ENCODE assay signal across 23 cellular contexts in genomic region chr15:42141795-42142667, GRCh38. TPM values are rescaled to one million over a fixed set of nuclear protein-coding genes. Genes with fewer than 3 reads are reported as not detected.
DNase-seq lines count a peak whose midpoint lies in the region; ATAC-seq and TF ChIP-seq lines count a peak whose summit lies in the region.
"Had no signal": no experiment of that assay in that cellular context is flagged by ENCODE, and none has a peak within 500 bp of the region (broad histone marks: within the 10 kb centered on the region; RNA-seq: fewer than 3 reads in every experiment).

No MANE protein-coding gene starts in this region.

- no peaks in the 10 kb centered on the region for H3K4me1 Mint-ChIP-seq in activated naive CD4-positive, alpha-beta T cell treated with anti-CD3 and anti-CD28 coated beads, Interleukin-2, amount 10 ng/mL, durations not matched to agents 7 days and 5 days
- no peaks in the 10 kb centered on the region for H3K4me1 Mint-ChIP-seq in chondrocyte (ENCODE audit: low read depth)
- H3K4me1 Mint-ChIP-seq: GM23338 had no signal

- CTCF ChIA-PET in activated naive CD4-positive, alpha-beta T cell treated with anti-CD3 and anti-CD28 coated beads, Interleukin-2, amount 10 ng/mL, durations not matched to agents 7 days and 5 days (lab: Charles Lee): interaction anchor here (1.7 kb wide), 1 partner anchor 12 kb away, joined by 5 read pairs; no protein-coding TSS in a partner anchor

- DNase-seq in activated naive CD4-positive, alpha-beta T cell treated with anti-CD3 and anti-CD28 coated beads, Interleukin-2, amount 10 ng/mL, durations not matched to agents 7 days and 5 days: peak; percentile 14
- DNase-seq in activated naive CD4-positive, alpha-beta T cell treated with anti-CD3 and anti-CD28 coated beads, Interleukin-2, amount 50 U/mL, for 16 hours: no peak
- DNase-seq in chondrocyte (ENCODE audit: low spot score): peak; percentile 69
- DNase-seq in upper lobe of right lung: peak; percentile 61
- DNase-seq in NCI-H446 treated with DMSO at 0.1 percent for 48 hours (lab: John Stamatoyannopoulos, UW): no peak
- no peak for DNase-seq in SKM-1 treated with dmso at 0.1 percent for 144 hours (lab: John Stamatoyannopoulos, UW; ENCODE audit: unreplicated experiment)
- DNase-seq in activated CD4-positive, alpha-beta T cell treated with anti-CD3 and anti-CD28 coated beads for 1 hour: no peak
- DNase-seq: BE2C; CD4-positive, CD25-positive, alpha-beta regulatory T cell; COR-L47; GDM1; Kasumi-1; MG63; NCI-H1048; NCI-H1436; NCI-H2081; NCI-H774; SIG-M5 had no signal

- TF ChIP-seq CTCF in chondrocyte (IDR thresholded peaks at IDR 0.05) (no peak), upper lobe of right lung (IDR thresholded peaks at IDR 0.05) (no peak)

- no peak overlapping the region for H3K4me3 Mint-ChIP-seq in activated naive CD4-positive, alpha-beta T cell treated with anti-CD3 and anti-CD28 coated beads, Interleukin-2, amount 10 ng/mL, durations not matched to agents 7 days and 5 days
- H3K4me3 Mint-ChIP-seq in chondrocyte (ENCODE audit: unreplicated experiment): no peak overlapping the region
- H3K4me3 Mint-ChIP-seq: CD4-positive, CD25-positive, alpha-beta regulatory T cell; GM23338 had no signal

- intact Hi-C loops in upper lobe of right lung (cut with DNase I): no loop called here

- H3K4me1 ChIP-seq in mucosa of rectum (ENCODE audit: control insufficient read depth in 2 of 2, insufficient read depth in 2 of 2, low read length in 2 of 2): peaks cover 20 to 29% of the 10 kb centered on the region in 2 donors
- H3K4me1 ChIP-seq in upper lobe of right lung: no peaks in the 10 kb centered on the region
- H3K4me1 ChIP-seq: BE2C had no signal

- H3K9me3 Mint-ChIP-seq in activated naive CD4-positive, alpha-beta T cell treated with anti-CD3 and anti-CD28 coated beads, Interleukin-2, amount 10 ng/mL, durations not matched to agents 7 days and 5 days: no peaks in the 10 kb centered on the region
- H3K9me3 Mint-ChIP-seq in chondrocyte (ENCODE audit: low read depth): no peaks in the 10 kb centered on the region

- H3K27me3 ChIP-seq in mucosa of rectum (ENCODE audit: control insufficient read depth in 2 of 2, insufficient read depth in 2 of 2, low read length in 2 of 2) (no peaks in the 10 kb centered on the region), upper lobe of right lung (no peaks in the 10 kb centered on the region)
- H3K27me3 ChIP-seq: BE2C, MG63 had no signal

- H3K36me3 Mint-ChIP-seq in activated naive CD4-positive, alpha-beta T cell treated with anti-CD3 and anti-CD28 coated beads, Interleukin-2, amount 10 ng/mL, durations not matched to agents 7 days and 5 days: no peaks in the 10 kb centered on the region
- peaks cover 2% of the 10 kb centered on the region for H3K36me3 Mint-ChIP-seq in chondrocyte (ENCODE audit: low read depth)
- H3K36me3 Mint-ChIP-seq: CD4-positive, CD25-positive, alpha-beta regulatory T cell had no signal

- no peak for ATAC-seq in upper lobe of right lung
- ATAC-seq: GM23338 had no signal

- H3K4me3 ChIP-seq in mucosa of rectum (ENCODE audit: low read length in 2 of 2) (no peak overlapping the region), upper lobe of right lung (no peak overlapping the region)
- H3K4me3 ChIP-seq: GM23338, MG63 had no signal

- no peak overlapping the region for H3K27ac Mint-ChIP-seq in activated naive CD4-positive, alpha-beta T cell treated with anti-CD3 and anti-CD28 coated beads, Interleukin-2, amount 10 ng/mL, durations not matched to agents 7 days and 5 days
- no peak overlapping the region for H3K27ac Mint-ChIP-seq in chondrocyte (ENCODE audit: unreplicated experiment)
- H3K27ac Mint-ChIP-seq: CD4-positive, CD25-positive, alpha-beta regulatory T cell; GM23338 had no signal

- peak overlapping the region in 1 of 2 donors; percentile 10 for H3K9ac ChIP-seq in mucosa of rectum (ENCODE audit: low read depth in 1 of 2, low read length in 2 of 2)

- peak overlapping the region; percentile 48 to 49 for H3K27ac ChIP-seq in mucosa of rectum (ENCODE audit: low read depth in 2 of 2, low read length in 2 of 2)
- no peak overlapping the region for H3K27ac ChIP-seq in upper lobe of right lung

- H3K9me3 ChIP-seq in mucosa of rectum (ENCODE audit: control insufficient read depth in 2 of 2, low read length in 2 of 2) (peaks cover 2 to 5% of the 10 kb centered on the region in 2 donors), upper lobe of right lung (no peaks in the 10 kb centered on the region)
- H3K9me3 ChIP-seq: BE2C, MG63 had no signal

- peaks cover 38% of the 10 kb centered on the region for H3K27me3 Mint-ChIP-seq in activated naive CD4-positive, alpha-beta T cell treated with anti-CD3 and anti-CD28 coated beads, Interleukin-2, amount 10 ng/mL, durations not matched to agents 7 days and 5 days
- peaks cover 25% of the 10 kb centered on the region for H3K27me3 Mint-ChIP-seq in chondrocyte (ENCODE audit: low read depth)

- H3K36me3 ChIP-seq in mucosa of rectum (ENCODE audit: control insufficient read depth in 2 of 2, insufficient read depth in 2 of 2, low read length in 2 of 2) (peaks cover 2 to 3% of the 10 kb centered on the region in 2 donors), upper lobe of right lung (no peaks in the 10 kb centered on the region)
- H3K36me3 ChIP-seq: BE2C, MG63 had no signal

RNA-seq across cellular contexts. Expression of gene PLA2G4F, which starts 14.4 kb away (rescaled TPM):
- total RNA-seq in chondrocyte: not detected in 3 replicates
- 104 TPM for total RNA-seq in upper lobe of right lung
- total RNA-seq: CD4-positive, CD25-positive, alpha-beta regulatory T cell; GM23338; NCI-H460; OCI-LY7; RPMI7951 had no signal

RNA-seq across cellular contexts. Expression of gene PLA2G4D, which starts 47.7 kb away (rescaled TPM):
- total RNA-seq in chondrocyte (not detected in 3 replicates), upper lobe of right lung (not detected)
- total RNA-seq: CD4-positive, CD25-positive, alpha-beta regulatory T cell; NCI-H460; OCI-LY7; RPMI7951 had no signal

Comparison
In these comparisons a context has a peak if more than half of its experiments do, and no peak if none do; other contexts are left out.
1. DNase-seq: peak in activated naive CD4-positive, alpha-beta T cell treated with anti-CD3 and anti-CD28 coated beads, Interleukin-2, amount 10 ng/mL, durations not matched to agents 7 days and 5 days (single experiment), chondrocyte (single experiment) and upper lobe of right lung (single experiment); none in activated naive CD4-positive, alpha-beta T cell treated with anti-CD3 and anti-CD28 coated beads, Interleukin-2, amount 50 U/mL, for 16 hours (single experiment), NCI-H446 treated with DMSO at 0.1 percent for 48 hours (single experiment), SKM-1 treated with dmso at 0.1 percent for 144 hours (single experiment) and activated CD4-positive, alpha-beta T cell treated with anti-CD3 and anti-CD28 coated beads for 1 hour (single experiment).
2. RNA of gene PLA2G4F, which starts 14.4 kb away (total RNA-seq): 104 TPM in upper lobe of right lung (single experiment); not detected in chondrocyte; every median in the first group is over 10 times any median in the second.